Comparison of ENCODE assay signal across 26 cellular contexts in genomic region chr10:124987788-124988187, GRCh38.
"Had no signal": no experiment of that assay in that cellular context is flagged by ENCODE, and none has a peak within 500 bp of the region (broad histone marks: within the 10 kb centered on the region; RNA-seq: fewer than 3 reads in every experiment).

No MANE protein-coding gene starts in this region.

- H3K27me3 Mint-ChIP-seq: activated B cell treated with CpG ODN at 0.5 μM for 24 hours; activated CD8-positive, alpha-beta T cell treated with anti-CD3 and anti-CD28 coated beads for 36 hours; activated naive CD8-positive, alpha-beta T cell; progenitor cell of endocrine pancreas; stimulated activated naive B cell treated with anti-CD40 and anti-IgM and Interleukin-4, amounts not matched to agents 10 μg/mL and 1 μg/mL and 100 μg/mL, for 72 hours; T-cell had no signal

- H3K27ac Mint-ChIP-seq: activated B cell treated with CpG ODN at 0.5 μM for 24 hours; activated CD8-positive, alpha-beta T cell treated with anti-CD3 and anti-CD28 coated beads for 36 hours; activated naive CD8-positive, alpha-beta T cell; activated T-helper 2 cell treated with anti-CD3 and anti-CD28 coated beads, Interferon-gamma antibody, Interleukin-2, Interleukin-4, amounts not matched to agents 10 μg/mL and 5 μg/mL and 100 μg/mL, durations not matched to agents 14 hours and 24 hours and 36 hours; stimulated activated naive B cell treated with anti-CD40 and anti-IgM and Interleukin-4, amounts not matched to agents 10 μg/mL and 1 μg/mL and 100 μg/mL, for 72 hours; T-helper 2 cell treated with Interferon-gamma antibody and Interleukin-4, amounts not matched to agents 5 μg/mL and 100 μg/mL, for 36 hours had no signal

- H3K4me1 Mint-ChIP-seq: nephron had no signal

- H3K4me3 Mint-ChIP-seq: activated B cell treated with CpG ODN at 0.5 μM for 24 hours; activated CD8-positive, alpha-beta T cell treated with anti-CD3 and anti-CD28 coated beads for 36 hours; activated naive CD8-positive, alpha-beta T cell; nephron; stimulated activated naive B cell treated with anti-CD40 and anti-IgM and Interleukin-4, amounts not matched to agents 10 μg/mL and 1 μg/mL and 100 μg/mL, for 72 hours; T-cell; T-helper 2 cell treated with Interferon-gamma antibody and Interleukin-4, amounts not matched to agents 5 μg/mL and 100 μg/mL, for 36 hours had no signal

- ATAC-seq: activated CD8-positive, alpha-beta T cell treated with anti-CD3 and anti-CD28 coated beads for 36 hours; gastroesophageal sphincter; left cardiac atrium; stimulated activated naive B cell treated with anti-CD40 and anti-IgM and Interleukin-4, amounts not matched to agents 10 μg/mL and 1 μg/mL and 100 μg/mL, for 72 hours; T-cell; upper lobe of right lung had no signal

- H3K27ac ChIP-seq: gastroesophageal sphincter, neutrophil, ovary, sigmoid colon, stomach, thyroid gland, upper lobe of right lung had no signal

- H3K9me3 ChIP-seq: gastroesophageal sphincter, neutrophil, ovary, sigmoid colon, stomach, thyroid gland, upper lobe of right lung had no signal

- DNase-seq: activated B cell treated with CpG ODN at 0.5 μM for 24 hours; activated CD4-positive, alpha-beta T cell treated with anti-CD3 and anti-CD28 coated beads, Interleukin-2, amount 50 U/mL, for 1 hour; activated CD8-positive, alpha-beta T cell treated with anti-CD3 and anti-CD28 coated beads for 36 hours; activated T-cell treated with anti-CD3 and anti-CD28 coated beads, Interleukin-2, amount 50 U/mL, for 48 hours; anterior cingulate cortex; effector CD8-positive, alpha-beta T cell; erythroblast; hippocampal formation; left cardiac atrium; ovary; retina; sigmoid colon; small intestine; stimulated activated CD4-positive, alpha-beta T cell treated with anti-CD3 and anti-CD28 coated beads, Interleukin-1b, Interleukin-23, amount 100 ng/mL, for 48 hours; stimulated activated naive B cell treated with anti-CD40 and anti-IgM and Interleukin-4, amounts not matched to agents 10 μg/mL and 1 μg/mL and 100 μg/mL, for 72 hours; stomach; T-cell; thyroid gland; upper lobe of right lung had no signal

- H3K4me1 ChIP-seq: thyroid gland, upper lobe of right lung had no signal

- H3K9me3 Mint-ChIP-seq: activated B cell treated with CpG ODN at 0.5 μM for 24 hours; activated CD8-positive, alpha-beta T cell treated with anti-CD3 and anti-CD28 coated beads for 36 hours; activated T-helper 2 cell treated with anti-CD3 and anti-CD28 coated beads, Interferon-gamma antibody, Interleukin-2, Interleukin-4, amounts not matched to agents 10 μg/mL and 5 μg/mL and 100 μg/mL, durations not matched to agents 14 hours and 24 hours and 36 hours; nephron; stimulated activated naive B cell treated with anti-CD40 and anti-IgM and Interleukin-4, amounts not matched to agents 10 μg/mL and 1 μg/mL and 100 μg/mL, for 72 hours; T-cell; T-helper 2 cell treated with Interferon-gamma antibody and Interleukin-4, amounts not matched to agents 5 μg/mL and 100 μg/mL, for 36 hours had no signal

- H3K36me3 ChIP-seq: ovary had no signal

- H3K27me3 ChIP-seq: gastroesophageal sphincter, neutrophil, ovary, sigmoid colon, stomach, thyroid gland, upper lobe of right lung had no signal

- H3K4me3 ChIP-seq: gastroesophageal sphincter, ovary, sigmoid colon, stomach, thyroid gland, upper lobe of right lung had no signal
